19 cellular contexts compared by ENCODE assay signal in genomic region chr1:204711103-204711946, GRCh38. TPM values are rescaled to one million over a fixed set of nuclear protein-coding genes. Genes with fewer than 3 reads are reported as not detected.
DNase-seq lines count a peak whose midpoint lies in the region; ATAC-seq and TF ChIP-seq lines count a peak whose summit lies in the region.
"Had no signal": no experiment of that assay in that cellular context is flagged by ENCODE, and none has a peak within 500 bp of the region (broad histone marks: within the 10 kb centered on the region; RNA-seq: fewer than 3 reads in every experiment).

No MANE protein-coding gene starts in this region.

- no peak for TF ChIP-seq EP300 in sigmoid colon (IDR thresholded peaks at IDR 0.05)

- H3K27me3 ChIP-seq in NT2/D1 (ENCODE audit: insufficient read depth, insufficient read length) (peaks cover 40% of the 10 kb centered on the region), sigmoid colon (peaks cover 0 to 22% (median 12%) of the 10 kb centered on the region in 3 donors)

- H3K27ac ChIP-seq in cingulate gyrus (ENCODE audit: low read depth, low read length) (peak overlapping the region; percentile 47), sigmoid colon (no peak overlapping the region)
- H3K27ac ChIP-seq: adrenal gland, GM23248, tibial artery had no signal

- DNase-seq in CMK (ENCODE audit: low read depth) (peak; percentile 91), NT2/D1 (ENCODE audit: low read depth, low spot score) (no peak), left colon (no peak), NCI-H524 (lab: John Stamatoyannopoulos, UW) (no peak), sigmoid colon (no peak), CD14-positive monocyte (ENCODE audit: low spot score) (no peak)
- DNase-seq in stimulated activated naive CD8-positive, alpha-beta T cell treated with anti-CD3 and anti-CD28 coated beads, Interleukin-15, amount 100 ng/mL, for 72 hours: no peak
- DNase-seq: activated CD4-positive, alpha-beta T cell treated with anti-CD3 and anti-CD28 coated beads, Interleukin-2, amount 10 ng/mL, durations not matched to agents 7 days and 5 days; activated gamma-delta T cell; adrenal gland; effector memory CD4-positive, alpha-beta T cell; GM23248; naive thymus-derived CD8-positive, alpha-beta T cell; NK-92 treated with Interleukin-12 subunit alpha and Interleukin-12 subunit beta, amount 100 ng/mL, for 24 hours; stimulated activated CD4-positive, alpha-beta T cell treated with anti-CD3 and anti-CD28 coated beads, Interleukin-1b, Interleukin-23, amount 100 ng/mL, for 48 hours; stimulated activated naive CD4-positive, alpha-beta T cell; tibial artery had no signal

- intact Hi-C loops in left colon (cut with DNase I, micrococcal nuclease) (no loop called here), sigmoid colon (cut with DNase I) (no loop called here), CD14-positive monocyte (cut with micrococcal nuclease) (no loop called here)

- peaks cover 31% of the 10 kb centered on the region for H3K27me3 Mint-ChIP-seq in stimulated activated naive CD8-positive, alpha-beta T cell treated with anti-CD3 and anti-CD28 coated beads, Interleukin-15, amount 100 ng/mL, for 72 hours
- H3K27me3 Mint-ChIP-seq in CD14-positive monocyte (ENCODE audit: low read depth in 3 of 3): peaks cover 22 to 28% (median 23%) of the 10 kb centered on the region in 3 donors

- no peaks in the 10 kb centered on the region for H3K36me3 Mint-ChIP-seq in CD14-positive monocyte
- H3K36me3 Mint-ChIP-seq: naive thymus-derived CD8-positive, alpha-beta T cell had no signal

- WGBS in sigmoid colon, 2 donors: 64 to 70% methylated on average over 16 of the region's 16 CpGs

- H3K9ac ChIP-seq in NT2/D1 (ENCODE audit: insufficient read length, low read depth): peak overlapping the region; percentile 6
- H3K9ac ChIP-seq: GM23248 had no signal

- no peak overlapping the region for H3K27ac Mint-ChIP-seq in stimulated activated naive CD8-positive, alpha-beta T cell treated with anti-CD3 and anti-CD28 coated beads, Interleukin-15, amount 100 ng/mL, for 72 hours
- H3K27ac Mint-ChIP-seq in CD14-positive monocyte: no peak overlapping the region
- H3K27ac Mint-ChIP-seq: activated CD4-positive, alpha-beta T cell treated with anti-CD3 and anti-CD28 coated beads, Interleukin-2, amount 10 ng/mL, durations not matched to agents 7 days and 5 days had no signal

- no peaks in the 10 kb centered on the region for H3K9me3 Mint-ChIP-seq in stimulated activated naive CD8-positive, alpha-beta T cell treated with anti-CD3 and anti-CD28 coated beads, Interleukin-15, amount 100 ng/mL, for 72 hours
- peaks cover 0 to 2% (median 0%) of the 10 kb centered on the region in 7 donors for H3K9me3 Mint-ChIP-seq in CD14-positive monocyte
- H3K9me3 Mint-ChIP-seq: activated CD4-positive, alpha-beta T cell treated with anti-CD3 and anti-CD28 coated beads, Interleukin-2, amount 10 ng/mL, durations not matched to agents 7 days and 5 days; naive thymus-derived CD8-positive, alpha-beta T cell had no signal

- peaks cover 25% of the 10 kb centered on the region for H3K4me1 Mint-ChIP-seq in stimulated activated naive CD8-positive, alpha-beta T cell treated with anti-CD3 and anti-CD28 coated beads, Interleukin-15, amount 100 ng/mL, for 72 hours
- peaks cover 6% of the 10 kb centered on the region for H3K4me1 Mint-ChIP-seq in CD14-positive monocyte

- no peaks in the 10 kb centered on the region; the same call in 1 of the 2 replicates for H3K9me3 ChIP-seq in NT2/D1 (ENCODE audit: insufficient read depth, low read length)
- no peaks in the 10 kb centered on the region for H3K9me3 ChIP-seq in sigmoid colon
- H3K9me3 ChIP-seq: adrenal gland, tibial artery had no signal

- TF ChIP-seq POLR2A in sigmoid colon (IDR thresholded peaks at IDR 0.05): no peak

- TF ChIP-seq CTCF in sigmoid colon (IDR thresholded peaks at IDR 0.05): no peak
- no peak for TF ChIP-seq CTCF in CD14-positive monocyte (IDR thresholded peaks at IDR 0.05)

- peak; percentile 16 for ATAC-seq in left colon
- no peak for ATAC-seq in stimulated activated naive CD8-positive, alpha-beta T cell treated with anti-CD3 and anti-CD28 coated beads, Interleukin-15, amount 100 ng/mL, for 72 hours
- ATAC-seq: naive thymus-derived CD8-positive, alpha-beta T cell had no signal

- no peak overlapping the region for H3K4me3 Mint-ChIP-seq in stimulated activated naive CD8-positive, alpha-beta T cell treated with anti-CD3 and anti-CD28 coated beads, Interleukin-15, amount 100 ng/mL, for 72 hours
- H3K4me3 Mint-ChIP-seq in CD14-positive monocyte: peak overlapping the region in 1 of 2 donors; percentile 14
- H3K4me3 Mint-ChIP-seq: activated CD4-positive, alpha-beta T cell treated with anti-CD3 and anti-CD28 coated beads, Interleukin-2, amount 10 ng/mL, durations not matched to agents 7 days and 5 days; naive thymus-derived CD8-positive, alpha-beta T cell had no signal

- H3K4me1 ChIP-seq in NT2/D1 (ENCODE audit: insufficient read depth, insufficient read length) (peaks cover 53% of the 10 kb centered on the region), sigmoid colon (no peaks in the 10 kb centered on the region)
- H3K4me1 ChIP-seq: adrenal gland, tibial artery had no signal

- H3K4me3 ChIP-seq in NT2/D1 (ENCODE audit: insufficient read length, low read depth) (no peak overlapping the region), sigmoid colon (no peak overlapping the region)
- H3K4me3 ChIP-seq: adrenal gland, GM23248, lung, tibial artery had no signal

- peaks cover 3% of the 10 kb centered on the region for H3K36me3 ChIP-seq in NT2/D1 (ENCODE audit: insufficient read depth, insufficient read length, low read length)
- no peaks in the 10 kb centered on the region for H3K36me3 ChIP-seq in sigmoid colon
- H3K36me3 ChIP-seq: adrenal gland, tibial artery had no signal

RNA-seq across cellular contexts. Expression of gene LRRN2, which starts 25.8 kb away (rescaled TPM):
- 10 to 100 TPM in 1 of 2 donors, 1 to 10 TPM in 1; 5.6 to 23.0 TPM for total RNA-seq in left colon
- total RNA-seq in sigmoid colon: 10 to 100 TPM in 1 of 4 donors, 1 to 10 TPM in 3; 4.9 to 14.7 (median 6.7) TPM
- polyA plus RNA-seq in sigmoid colon: 1 to 10 TPM; 2.5 to 3.6 (median 3.5) TPM
- polyA plus RNA-seq in CD14-positive monocyte: not detected
- total RNA-seq: activated CD4-positive, alpha-beta T cell treated with anti-CD3 and anti-CD28 coated beads, Interleukin-2, amount 10 ng/mL, durations not matched to agents 7 days and 5 days; naive thymus-derived CD8-positive, alpha-beta T cell had no signal
- polyA plus RNA-seq: GM23248 had no signal
